In the genomic region with DNA sequence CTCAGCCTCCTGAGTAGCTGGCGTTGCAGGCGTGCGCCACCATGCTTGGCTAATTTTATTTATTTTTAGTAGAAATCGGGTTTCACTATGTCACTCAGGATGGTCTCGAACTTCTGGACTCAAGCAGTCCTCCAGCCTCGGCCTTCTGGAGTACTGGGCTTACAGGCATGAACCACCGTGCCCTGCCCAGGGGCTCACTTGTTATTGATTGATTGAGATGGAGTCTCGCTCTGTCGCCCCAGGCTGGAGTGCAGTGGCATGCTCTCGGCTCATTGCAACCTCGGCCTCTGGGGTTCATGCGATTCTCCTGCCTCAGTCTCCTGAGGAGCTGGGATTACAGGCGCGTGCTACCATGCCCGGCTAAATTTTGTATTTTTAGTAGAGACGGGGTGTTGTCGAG, we compare ENCODE assay signal across 8 cellular contexts. TPM values are rescaled to one million over a fixed set of nuclear protein-coding genes. Genes with fewer than 3 reads are reported as not detected.
A peak's percentile ranks its signal among the peaks of the same experiment; 100 is the strongest.
DNase-seq lines count a peak whose midpoint lies in the region; ATAC-seq and TF ChIP-seq lines count a peak whose summit lies in the region.

No MANE protein-coding gene starts in this region.

- no peaks in the 10 kb centered on the region for H3K27me3 Mint-ChIP-seq in nephron (ENCODE audit: low read depth)

- H2AFZ ChIP-seq in KMS-11 (ENCODE audit: low read depth), result no peak overlapping the region

- H3K9me3 Mint-ChIP-seq in nephron, result no peaks in the 10 kb centered on the region

- peak overlapping the region; percentile 95 to 98 (median 96) for H3K4me3 Mint-ChIP-seq in nephron

- no peaks in the 10 kb centered on the region for H3K36me3 ChIP-seq in BJ (ENCODE audit: control insufficient read depth, insufficient read depth, low read length)
- no peaks in the 10 kb centered on the region for H3K36me3 ChIP-seq in KMS-11 (ENCODE audit: insufficient read depth)

- H3K27ac Mint-ChIP-seq in nephron, result peak overlapping the region in 1 of 3 experiments; percentile 100

- POLR2A ChIA-PET in BJ (lab: Charles Lee), result no interaction called here

- H3K4me2 ChIP-seq in KMS-11, result peak overlapping the region; percentile 75; the same call in 1 of the 2 replicates

- CTCF ChIA-PET in BJ (lab: Yijun Ruan, JAX), result no interaction called here

- H4K20me1 ChIP-seq in KMS-11 (ENCODE audit: insufficient read depth), result peaks cover 8% of the 10 kb centered on the region; the same call in 1 of the 2 replicates

- peaks cover 70% of the 10 kb centered on the region for H3K4me1 ChIP-seq in KMS-11 (ENCODE audit: low read depth, poor library complexity, severe bottlenecking)

- no peak overlapping the region for H3K27ac ChIP-seq in KMS-11

- H3K36me3 Mint-ChIP-seq in nephron (ENCODE audit: low read depth), result peaks cover 9% of the 10 kb centered on the region

- peaks cover 48% of the 10 kb centered on the region for H3K4me1 Mint-ChIP-seq in nephron

- TF ChIP-seq CTCF in BJ (IDR thresholded peaks at IDR 0.05; ENCODE audit: insufficient read depth, low read depth, low read length) (no peak), KMS-11 (conservative IDR thresholded peaks at IDR 0.05; ENCODE audit: low read depth, low read length) (no peak), choroid plexus epithelial cell (conservative IDR thresholded peaks at IDR 0.05; ENCODE audit: low read depth, low read length) (no peak), nephron (IDR thresholded peaks at IDR 0.05; ENCODE audit: unreplicated experiment in 3 of 3) (no peak)

- H3K9ac ChIP-seq in KMS-11, result no peak overlapping the region; the same call in 1 of the 2 replicates

- H3K4me3 ChIP-seq in BJ (ENCODE audit: low read depth, low read length), result peak overlapping the region; percentile 84
- H3K4me3 ChIP-seq in KMS-11 (IDR thresholded peaks at IDR 0.05; ENCODE audit: insufficient read depth, low read depth, low read length), result peak overlapping the region; percentile 2
- peak overlapping the region; percentile 99 for H3K4me3 ChIP-seq in choroid plexus epithelial cell (ENCODE audit: low read depth, low read length)

- H3K27me3 ChIP-seq in BJ (ENCODE audit: control insufficient read depth, insufficient read depth, low read length), result no peaks in the 10 kb centered on the region
- no peaks in the 10 kb centered on the region for H3K27me3 ChIP-seq in KMS-11 (ENCODE audit: insufficient read depth, low read depth)

- H3K79me2 ChIP-seq in KMS-11 (ENCODE audit: insufficient read depth, low read depth), result peaks cover 76% of the 10 kb centered on the region

- ATAC-seq in HG02938 (IDR thresholded peaks at IDR 0.05; ENCODE audit: unreplicated experiment) (no peak), GM18868 (IDR thresholded peaks at IDR 0.05; ENCODE audit: unreplicated experiment) (no peak)

- DNase-seq in BJ (ENCODE audit: low read depth) (no peak), choroid plexus epithelial cell (ENCODE audit: low read depth) (no peak), cerebellum (ENCODE audit: low spot score) (no peak), ureter (ENCODE audit: low spot score) (no peak)

RNA-seq across cellular contexts. Expression of a gene that starts 1.6 kb away (rescaled TPM):
- 16.8 and 37.5 TPM in 2 replicates for polyA plus RNA-seq in BJ (2011; rRNA removed)
- polyA minus RNA-seq in BJ (2011; rRNA and poly(A)+ RNA removed), result 20.3 and 25.6 TPM in 2 replicates
- total RNA-seq in cerebellum, result 86.4 TPM
- total RNA-seq in ureter, result 114 TPM

RNA-seq across cellular contexts. Expression of a gene that starts 27.1 kb away (rescaled TPM):
- polyA plus RNA-seq in BJ (2011; rRNA removed), result 21.1 TPM in 2 replicates
- 8.1 and 10.6 TPM in 2 replicates for polyA minus RNA-seq in BJ (2011; rRNA and poly(A)+ RNA removed)
- 15.3 TPM for total RNA-seq in cerebellum
- 22.1 TPM for total RNA-seq in ureter

Comparison
In these comparisons a context has a peak if more than half of its experiments do, and no peak if none do; other contexts are left out.
1. H3K4me3 ChIP-seq: peak in every context shown above with its lines; median percentile 99 in choroid plexus epithelial cell; 84 in BJ; 2 in KMS-11.